ENCODE assay signal across 1 cellular context in the genomic region with DNA sequence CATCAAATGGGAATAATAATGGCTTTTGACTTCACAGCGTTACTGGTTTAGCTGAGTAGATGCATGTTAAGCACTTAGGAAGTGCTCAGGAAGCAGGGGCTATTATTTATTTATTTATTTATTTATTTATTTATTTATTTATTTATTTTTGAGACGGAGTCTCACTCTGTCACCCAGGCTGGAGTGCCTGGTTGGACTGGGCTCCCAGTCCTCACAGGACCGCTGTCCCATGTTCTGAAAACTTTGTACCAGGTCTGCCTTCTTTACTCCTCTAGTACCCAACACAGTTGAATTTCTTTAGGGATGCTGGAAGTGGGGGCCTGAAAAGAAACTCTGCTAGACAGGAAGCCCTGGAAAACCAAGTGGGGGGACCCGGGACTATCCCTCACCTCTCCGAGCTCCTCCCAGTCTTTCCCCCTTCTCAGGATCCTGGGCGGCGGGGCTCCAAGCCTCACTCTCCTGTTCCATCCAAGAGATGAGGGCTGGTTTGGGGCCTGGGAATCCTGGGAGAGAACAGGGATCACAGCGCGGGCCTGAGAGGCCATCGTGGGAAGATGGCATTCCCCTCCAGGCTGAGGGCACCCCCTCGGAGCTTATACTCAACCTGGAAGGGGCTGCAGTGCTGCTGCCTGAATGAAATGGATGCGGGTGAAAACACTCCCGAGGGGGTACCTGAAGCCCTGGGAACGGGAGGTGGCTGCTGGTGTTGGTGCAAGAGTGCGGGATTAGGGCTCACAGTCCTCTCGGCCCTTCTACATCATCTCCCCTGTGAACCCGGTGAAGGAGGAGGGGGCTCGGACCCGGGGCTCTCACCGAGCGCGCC.
TF ChIP-seq lines count a peak whose summit lies in the region.

No MANE protein-coding gene starts in this region.

TF ChIP-seq in HepG2, 621 proteins besides CTCF, POLR2A, EP300 and RAD21 (continued from another document and continues in another):
- TF ChIP-seq, protein P1, sequence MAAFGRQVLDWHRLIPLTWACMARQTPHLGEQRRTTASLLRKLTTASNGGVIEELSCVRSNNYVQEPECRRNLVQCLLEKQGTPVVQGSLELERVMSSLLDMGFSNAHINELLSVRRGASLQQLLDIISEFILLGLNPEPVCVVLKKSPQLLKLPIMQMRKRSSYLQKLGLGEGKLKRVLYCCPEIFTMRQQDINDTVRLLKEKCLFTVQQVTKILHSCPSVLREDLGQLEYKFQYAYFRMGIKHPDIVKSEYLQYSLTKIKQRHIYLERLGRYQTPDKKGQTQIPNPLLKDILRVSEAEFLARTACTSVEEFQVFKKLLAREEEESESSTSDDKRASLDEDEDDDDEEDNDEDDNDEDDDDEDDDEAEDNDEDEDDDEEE (CRISPR knock-in tag; IDR thresholded peaks at IDR 0.05), result no peak
- TF ChIP-seq HES4 (CRISPR knock-in tag; IDR thresholded peaks at IDR 0.05; ENCODE audit: borderline replicate concordance) (no peak), ZNF577 (CRISPR knock-in tag; IDR thresholded peaks at IDR 0.05; ENCODE audit: borderline replicate concordance, low read depth) (0 out of 2 replicates have a peak, but pooled peaks have one; percentile 32), MTA3 (CRISPR knock-in tag; IDR thresholded peaks at IDR 0.05) (no peak), MEIS2 (CRISPR knock-in tag; IDR thresholded peaks at IDR 0.05) (peak; percentile 10; the same call in 1 of the 2 replicates), ZNF737 (CRISPR knock-in tag; IDR thresholded peaks at IDR 0.05; ENCODE audit: borderline replicate concordance) (0 out of 2 replicates have a peak, but pooled peaks have one; percentile 70), MED1 (CRISPR knock-in tag; IDR thresholded peaks at IDR 0.05) (0 out of 2 replicates have a peak, but pooled peaks have one; percentile 12), ZNF234 (CRISPR knock-in tag; conservative IDR thresholded peaks at IDR 0.05) (0 out of 2 replicates have a peak, but pooled peaks have one; percentile 58), ZBTB38 (CRISPR knock-in tag; IDR thresholded peaks at IDR 0.05) (no peak), HNF4G (IDR thresholded peaks at IDR 0.05; ENCODE audit: borderline replicate concordance, low read depth, low read length) (no peak), HNF4G (CRISPR knock-in tag; IDR thresholded peaks at IDR 0.05; ENCODE audit: borderline replicate concordance, low read depth) (0 out of 2 replicates have a peak, but pooled peaks have one; percentile 31), RXRA (CRISPR knock-in tag; IDR thresholded peaks at IDR 0.05) (0 out of 2 replicates have a peak, but pooled peaks have one; percentile 22), HNRNPH1 (optimal IDR thresholded peaks at IDR 0.05; ENCODE audit: low read depth, low read length) (no peak), SOX5 (CRISPR knock-in tag; IDR thresholded peaks at IDR 0.05; ENCODE audit: borderline replicate concordance) (no peak), ZSCAN30 (CRISPR knock-in tag; IDR thresholded peaks at IDR 0.05) (no peak), PTBP1 (IDR thresholded peaks at IDR 0.05; ENCODE audit: low read depth, low read length, poor library complexity, severe bottlenecking) (no peak), ARID2 (CRISPR knock-in tag; IDR thresholded peaks at IDR 0.05; ENCODE audit: borderline replicate concordance) (no peak), MXI1 (IDR thresholded peaks at IDR 0.05; ENCODE audit: borderline replicate concordance, low read depth, low read length) (no peak), PITX1 (CRISPR knock-in tag; IDR thresholded peaks at IDR 0.05) (peak; percentile 70; the same call in 1 of the 2 replicates), THAP8 (CRISPR knock-in tag; IDR thresholded peaks at IDR 0.05; ENCODE audit: borderline replicate concordance) (no peak), PAWR (CRISPR knock-in tag; IDR thresholded peaks at IDR 0.05; ENCODE audit: borderline replicate concordance) (no peak), ZBTB20 (CRISPR knock-in tag; IDR thresholded peaks at IDR 0.05; ENCODE audit: borderline replicate concordance, low read depth) (no peak), BCLAF1 (IDR thresholded peaks at IDR 0.05) (no peak), ZNF747 (CRISPR knock-in tag; IDR thresholded peaks at IDR 0.05; ENCODE audit: borderline replicate concordance) (no peak), ZNF143 (CRISPR knock-in tag; IDR thresholded peaks at IDR 0.05) (0 out of 2 replicates have a peak, but pooled peaks have one; percentile 13), KLF16 (CRISPR knock-in tag; IDR thresholded peaks at IDR 0.05) (no peak), ZNF24 (IDR thresholded peaks at IDR 0.05) (no peak), CCDC6 (CRISPR knock-in tag; IDR thresholded peaks at IDR 0.05) (peak; percentile 61; the same call in 1 of the 2 replicates), ZNF33A (CRISPR knock-in tag; IDR thresholded peaks at IDR 0.05; ENCODE audit: borderline replicate concordance) (no peak), KLF6 (CRISPR knock-in tag; IDR thresholded peaks at IDR 0.05) (0 out of 2 replicates have a peak, but pooled peaks have one; percentile 48), MEIS1 (CRISPR knock-in tag; IDR thresholded peaks at IDR 0.05; ENCODE audit: borderline replicate concordance) (no peak), AHR (CRISPR knock-in tag; IDR thresholded peaks at IDR 0.05) (0 out of 2 replicates have a peak, but pooled peaks have one; percentile 21), FOXJ3 (CRISPR knock-in tag; IDR thresholded peaks at IDR 0.05; ENCODE audit: borderline replicate concordance) (no peak), POLR2AphosphoS5 (IDR thresholded peaks at IDR 0.05; ENCODE audit: low read depth, low read length) (peak; percentile 8; the same call in 1 of the 2 replicates), ZNF713 (CRISPR knock-in tag; IDR thresholded peaks at IDR 0.05) (0 out of 2 replicates have a peak, but pooled peaks have one; percentile 14), PAX8 (CRISPR knock-in tag; IDR thresholded peaks at IDR 0.05; ENCODE audit: borderline replicate concordance) (peak; percentile 67; the same call in 1 of the 2 replicates), PHF8 (CRISPR knock-in tag; IDR thresholded peaks at IDR 0.05) (peak; percentile 5; the same call in 1 of the 2 replicates), ZNF329 (CRISPR knock-in tag; IDR thresholded peaks at IDR 0.05; ENCODE audit: low read depth) (no peak), ZNF263 (CRISPR knock-in tag; IDR thresholded peaks at IDR 0.05) (peak; percentile 32; the same call in 1 of the 2 replicates), ZBTB1 (CRISPR knock-in tag; IDR thresholded peaks at IDR 0.05; ENCODE audit: borderline replicate concordance) (no peak), ZFP37 (CRISPR knock-in tag; IDR thresholded peaks at IDR 0.05; ENCODE audit: borderline replicate concordance) (0 out of 2 replicates have a peak, but pooled peaks have one; percentile 33), ZNF558 (CRISPR knock-in tag; IDR thresholded peaks at IDR 0.05; ENCODE audit: borderline replicate concordance) (no peak; the same call in 1 of the 2 replicates), SMARCC2 (IDR thresholded peaks at IDR 0.05) (no peak), CCAR2 (optimal IDR thresholded peaks at IDR 0.05; ENCODE audit: low read depth, low read length) (no peak)
- TF ChIP-seq, protein P2, sequence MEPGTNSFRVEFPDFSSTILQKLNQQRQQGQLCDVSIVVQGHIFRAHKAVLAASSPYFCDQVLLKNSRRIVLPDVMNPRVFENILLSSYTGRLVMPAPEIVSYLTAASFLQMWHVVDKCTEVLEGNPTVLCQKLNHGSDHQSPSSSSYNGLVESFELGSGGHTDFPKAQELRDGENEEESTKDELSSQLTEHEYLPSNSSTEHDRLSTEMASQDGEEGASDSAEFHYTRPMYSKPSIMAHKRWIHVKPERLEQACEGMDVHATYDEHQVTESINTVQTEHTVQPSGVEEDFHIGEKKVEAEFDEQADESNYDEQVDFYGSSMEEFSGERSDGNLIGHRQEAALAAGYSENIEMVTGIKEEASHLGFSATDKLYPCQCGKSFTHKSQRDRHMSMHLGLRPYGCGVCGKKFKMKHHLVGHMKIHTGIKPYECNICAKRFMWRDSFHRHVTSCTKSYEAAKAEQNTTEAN (CRISPR knock-in tag; conservative IDR thresholded peaks at IDR 0.05), result peak; percentile 58; the same call in 1 of the 2 replicates
- TF ChIP-seq, protein P3, sequence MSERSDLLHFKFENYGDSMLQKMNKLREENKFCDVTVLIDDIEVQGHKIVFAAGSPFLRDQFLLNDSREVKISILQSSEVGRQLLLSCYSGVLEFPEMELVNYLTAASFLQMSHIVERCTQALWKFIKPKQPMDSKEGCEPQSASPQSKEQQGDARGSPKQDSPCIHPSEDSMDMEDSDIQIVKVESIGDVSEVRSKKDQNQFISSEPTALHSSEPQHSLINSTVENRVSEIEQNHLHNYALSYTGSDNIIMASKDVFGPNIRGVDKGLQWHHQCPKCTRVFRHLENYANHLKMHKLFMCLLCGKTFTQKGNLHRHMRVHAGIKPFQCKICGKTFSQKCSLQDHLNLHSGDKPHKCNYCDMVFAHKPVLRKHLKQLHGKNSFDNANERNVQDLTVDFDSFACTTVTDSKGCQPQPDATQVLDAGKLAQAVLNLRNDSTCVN (CRISPR knock-in tag; IDR thresholded peaks at IDR 0.05; ENCODE audit: borderline replicate concordance), result peak; percentile 32; the same call in 1 of the 2 replicates
- TF ChIP-seq, protein P4, sequence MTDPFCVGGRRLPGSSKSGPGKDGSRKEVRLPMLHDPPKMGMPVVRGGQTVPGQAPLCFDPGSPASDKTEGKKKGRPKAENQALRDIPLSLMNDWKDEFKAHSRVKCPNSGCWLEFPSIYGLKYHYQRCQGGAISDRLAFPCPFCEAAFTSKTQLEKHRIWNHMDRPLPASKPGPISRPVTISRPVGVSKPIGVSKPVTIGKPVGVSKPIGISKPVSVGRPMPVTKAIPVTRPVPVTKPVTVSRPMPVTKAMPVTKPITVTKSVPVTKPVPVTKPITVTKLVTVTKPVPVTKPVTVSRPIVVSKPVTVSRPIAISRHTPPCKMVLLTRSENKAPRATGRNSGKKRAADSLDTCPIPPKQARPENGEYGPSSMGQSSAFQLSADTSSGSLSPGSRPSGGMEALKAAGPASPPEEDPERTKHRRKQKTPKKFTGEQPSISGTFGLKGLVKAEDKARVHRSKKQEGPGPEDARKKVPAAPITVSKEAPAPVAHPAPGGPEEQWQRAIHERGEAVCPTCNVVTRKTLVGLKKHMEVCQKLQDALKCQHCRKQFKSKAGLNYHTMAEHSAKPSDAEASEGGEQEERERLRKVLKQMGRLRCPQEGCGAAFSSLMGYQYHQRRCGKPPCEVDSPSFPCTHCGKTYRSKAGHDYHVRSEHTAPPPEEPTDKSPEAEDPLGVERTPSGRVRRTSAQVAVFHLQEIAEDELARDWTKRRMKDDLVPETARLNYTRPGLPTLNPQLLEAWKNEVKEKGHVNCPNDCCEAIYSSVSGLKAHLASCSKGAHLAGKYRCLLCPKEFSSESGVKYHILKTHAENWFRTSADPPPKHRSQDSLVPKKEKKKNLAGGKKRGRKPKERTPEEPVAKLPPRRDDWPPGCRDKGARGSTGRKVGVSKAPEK (CRISPR knock-in tag; IDR thresholded peaks at IDR 0.05; ENCODE audit: borderline replicate concordance), result no peak
